ENCODE assay signal across 18 cellular contexts in the genomic region with DNA sequence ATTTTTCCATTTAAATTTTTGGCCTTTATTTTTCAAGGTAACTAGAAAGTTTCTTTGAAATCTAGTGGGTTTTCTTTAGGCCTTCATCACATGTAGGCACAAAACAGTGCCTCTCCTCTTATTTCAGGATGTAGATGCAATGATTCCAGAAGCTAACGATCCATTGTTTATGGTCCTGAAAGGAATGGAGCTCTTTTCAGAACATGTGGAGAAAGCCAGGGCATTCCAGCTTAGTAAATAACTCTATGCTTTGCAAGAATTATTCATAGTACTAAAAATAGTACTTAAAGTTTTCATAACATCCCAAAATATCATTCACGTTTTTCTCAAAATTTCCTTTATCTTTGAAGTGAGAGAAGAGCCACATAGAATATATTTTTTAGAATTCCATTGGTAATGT.
DNase-seq lines count a peak whose midpoint lies in the region; ATAC-seq and TF ChIP-seq lines count a peak whose summit lies in the region.
"Had no signal": no experiment of that assay in that cellular context is flagged by ENCODE, and none has a peak within 500 bp of the region (broad histone marks: within the 10 kb centered on the region; RNA-seq: fewer than 3 reads in every experiment).

No MANE protein-coding gene starts in this region.

- H3K36me3 ChIP-seq in ascending aorta = no peaks in the 10 kb centered on the region
- H3K36me3 ChIP-seq in thoracic aorta = no peaks in the 10 kb centered on the region
- no peaks in the 10 kb centered on the region for H3K36me3 ChIP-seq in uterus
- H3K36me3 ChIP-seq: BLaER1 treated with 17β-estradiol and CSF1 and Interleukin-3, amounts not matched to agents 10 nM and 100 nM had no signal

- H3K4me1 Mint-ChIP-seq in activated CD8-positive, alpha-beta T cell treated with anti-CD3 and anti-CD28 coated beads, Interleukin-2, amount 10 ng/mL, durations not matched to agents 7 days and 5 days (ENCODE audit: low read depth) = no peaks in the 10 kb centered on the region
- H3K4me1 Mint-ChIP-seq: B cell had no signal

- no peaks in the 10 kb centered on the region for H3K36me3 Mint-ChIP-seq in activated CD8-positive, alpha-beta T cell treated with anti-CD3 and anti-CD28 coated beads, Interleukin-2, amount 10 ng/mL, durations not matched to agents 7 days and 5 days (ENCODE audit: low read depth)
- H3K36me3 Mint-ChIP-seq: CD8-positive, alpha-beta T cell had no signal

- POLR2A ChIA-PET in activated CD8-positive, alpha-beta T cell treated with anti-CD3 and anti-CD28 coated beads, Interleukin-2, amount 10 ng/mL, durations not matched to agents 7 days and 5 days (lab: Charles Lee) = no interaction called here

- TF ChIP-seq CTCF in ascending aorta (IDR thresholded peaks at IDR 0.05) (no peak), thoracic aorta (IDR thresholded peaks at IDR 0.05) (no peak), uterus (IDR thresholded peaks at IDR 0.05) (no peak)

- CTCF ChIA-PET in activated CD8-positive, alpha-beta T cell treated with anti-CD3 and anti-CD28 coated beads, Interleukin-2, amount 10 ng/mL, durations not matched to agents 7 days and 5 days (lab: Charles Lee) = interaction anchor here (1.3 kb wide), 1 partner anchor 69 kb away, joined by 3 read pairs; no protein-coding TSS in a partner anchor

- peaks cover 0 to 7% of the 10 kb centered on the region in 2 donors for H3K4me1 ChIP-seq in ascending aorta
- peaks cover 15 to 29% of the 10 kb centered on the region in 2 donors for H3K4me1 ChIP-seq in thoracic aorta (ENCODE audit: control insufficient read depth in 1 of 2, low read depth in 2 of 2)
- no peaks in the 10 kb centered on the region for H3K4me1 ChIP-seq in uterus
- H3K4me1 ChIP-seq: BLaER1 treated with 17β-estradiol and CSF1 and Interleukin-3, amounts not matched to agents 10 nM and 100 nM had no signal

- peak; percentile 56 for ATAC-seq in thoracic aorta (ENCODE audit: insufficient number of reproducible peaks, low FRiP score, low read depth)
- no peak for ATAC-seq in activated CD8-positive, alpha-beta T cell treated with anti-CD3 and anti-CD28 coated beads, Interleukin-2, amount 10 ng/mL, durations not matched to agents 7 days and 5 days
- ATAC-seq: CD8-positive, alpha-beta T cell; HCT116 had no signal

- no peaks in the 10 kb centered on the region for H3K9me3 Mint-ChIP-seq in activated CD8-positive, alpha-beta T cell treated with anti-CD3 and anti-CD28 coated beads, Interleukin-2, amount 10 ng/mL, durations not matched to agents 7 days and 5 days (ENCODE audit: insufficient read depth)

- intact Hi-C loops in ascending aorta (cut with DNase I) (no loop called here), uterus (cut with DNase I; ENCODE audit: low total_unique reads) (no loop called here)

- peaks cover 2% of the 10 kb centered on the region for H3K27me3 Mint-ChIP-seq in activated CD8-positive, alpha-beta T cell treated with anti-CD3 and anti-CD28 coated beads, Interleukin-2, amount 10 ng/mL, durations not matched to agents 7 days and 5 days (ENCODE audit: low read depth)
- H3K27me3 Mint-ChIP-seq: B cell had no signal

- H3K4me3 Mint-ChIP-seq in activated CD8-positive, alpha-beta T cell treated with anti-CD3 and anti-CD28 coated beads, Interleukin-2, amount 10 ng/mL, durations not matched to agents 7 days and 5 days = no peak overlapping the region
- H3K4me3 Mint-ChIP-seq: B cell; CD8-positive, alpha-beta T cell; HFFc6 had no signal

- DNase-seq in EH (ENCODE audit: low read depth) (peak; percentile 4), ascending aorta (ENCODE audit: low spot score in 2 of 2) (no peak), fibroblast of peridontal ligament (ENCODE audit: extremely low read depth) (peak; percentile 41), thoracic aorta (ENCODE audit: low spot score) (no peak), kidney tubule cell (ENCODE audit: low spot score) (no peak), uterus (no peak)
- DNase-seq in activated CD8-positive, alpha-beta T cell treated with anti-CD3 and anti-CD28 coated beads, Interleukin-2, amount 10 ng/mL, durations not matched to agents 7 days and 5 days = no peak
- DNase-seq: 8988T; Calu3; CD8-positive, alpha-beta T cell; DND-41; GOT3; H7; HFFc6; IMR-90 had no signal

- H3K9me3 ChIP-seq in ascending aorta (no peaks in the 10 kb centered on the region), thoracic aorta (no peaks in the 10 kb centered on the region), uterus (no peaks in the 10 kb centered on the region)
- H3K9me3 ChIP-seq: BLaER1 treated with 17β-estradiol and CSF1 and Interleukin-3, amounts not matched to agents 10 nM and 100 nM had no signal

- no peak overlapping the region for H3K27ac Mint-ChIP-seq in activated CD8-positive, alpha-beta T cell treated with anti-CD3 and anti-CD28 coated beads, Interleukin-2, amount 10 ng/mL, durations not matched to agents 7 days and 5 days
- H3K27ac Mint-ChIP-seq: B cell; CD8-positive, alpha-beta T cell; HFFc6 had no signal

- no peak for TF ChIP-seq POLR2A in uterus (IDR thresholded peaks at IDR 0.05)

- H3K27me3 ChIP-seq in ascending aorta (no peaks in the 10 kb centered on the region), thoracic aorta (replicated peaks; ENCODE audit: insufficient read depth) (no peaks in the 10 kb centered on the region), uterus (no peaks in the 10 kb centered on the region)
- H3K27me3 ChIP-seq: BLaER1 treated with 17β-estradiol and CSF1 and Interleukin-3, amounts not matched to agents 10 nM and 100 nM had no signal

- peak overlapping the region; percentile 12 to 34 for H3K27ac ChIP-seq in ascending aorta
- peak overlapping the region; percentile 60 to 74 for H3K27ac ChIP-seq in thoracic aorta
- no peak overlapping the region for H3K27ac ChIP-seq in uterus
- H3K27ac ChIP-seq: BLaER1 treated with 17β-estradiol and CSF1 and Interleukin-3, amounts not matched to agents 10 nM and 100 nM had no signal

- H3K4me3 ChIP-seq in ascending aorta (no peak overlapping the region), thoracic aorta (no peak overlapping the region), uterus (no peak overlapping the region)
- H3K4me3 ChIP-seq: BLaER1 treated with 17β-estradiol and CSF1 and Interleukin-3, amounts not matched to agents 10 nM and 100 nM had no signal

Comparison
In these comparisons a context has a peak if more than half of its experiments do, and no peak if none do; other contexts are left out.
1. DNase-seq: peak in EH (single experiment) and fibroblast of peridontal ligament (single experiment); none in ascending aorta (0 of 2), thoracic aorta (single experiment), kidney tubule cell (single experiment), uterus (0 of 2) and activated CD8-positive, alpha-beta T cell treated with anti-CD3 and anti-CD28 coated beads, Interleukin-2, amount 10 ng/mL, durations not matched to agents 7 days and 5 days (single experiment).
2. H3K27ac ChIP-seq: peak in ascending aorta (2 of 2) and thoracic aorta (2 of 2); none in uterus (0 of 2).